ENCODE assay signal across 1 cellular context in the genomic region with DNA sequence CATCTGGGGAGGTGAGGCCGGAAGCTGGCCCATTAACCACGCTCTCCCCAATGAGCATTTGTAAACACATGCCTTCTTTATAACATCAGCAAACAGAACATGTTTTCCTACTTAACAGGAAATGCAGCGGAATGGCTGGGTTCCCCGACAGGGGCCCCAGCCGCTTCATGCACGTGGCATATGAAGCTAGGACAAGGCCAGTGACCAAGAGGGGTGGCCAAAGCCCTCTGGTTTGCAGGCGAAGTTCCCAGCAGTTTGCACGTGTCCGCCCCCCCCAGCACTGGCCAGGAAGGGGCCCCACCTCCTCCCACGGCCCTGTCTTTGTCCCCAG.
TF ChIP-seq lines count a peak whose summit lies in the region.

No MANE protein-coding gene starts in this region.

TF ChIP-seq in HCT116, 20 proteins besides CTCF, POLR2A, EP300 and RAD21 (continued from another document):
- TF ChIP-seq ELF1 (IDR thresholded peaks at IDR 0.05; ENCODE audit: borderline replicate concordance, low read depth) (no peak), MAX (IDR thresholded peaks at IDR 0.05) (no peak), SP1 (IDR thresholded peaks at IDR 0.05; ENCODE audit: low read depth) (no peak), CEBPB (IDR thresholded peaks at IDR 0.05; ENCODE audit: low read depth) (no peak), TCF7L2 (IDR thresholded peaks at IDR 0.05; ENCODE audit: borderline replicate concordance, extremely low read depth, insufficient read depth, insufficient read length) (no peak), JUND (IDR thresholded peaks at IDR 0.05) (no peak), SIN3A (IDR thresholded peaks at IDR 0.05; ENCODE audit: low read depth) (no peak), EZH2 (IDR thresholded peaks at IDR 0.05) (no peak)
- TF ChIP-seq, protein P1, sequence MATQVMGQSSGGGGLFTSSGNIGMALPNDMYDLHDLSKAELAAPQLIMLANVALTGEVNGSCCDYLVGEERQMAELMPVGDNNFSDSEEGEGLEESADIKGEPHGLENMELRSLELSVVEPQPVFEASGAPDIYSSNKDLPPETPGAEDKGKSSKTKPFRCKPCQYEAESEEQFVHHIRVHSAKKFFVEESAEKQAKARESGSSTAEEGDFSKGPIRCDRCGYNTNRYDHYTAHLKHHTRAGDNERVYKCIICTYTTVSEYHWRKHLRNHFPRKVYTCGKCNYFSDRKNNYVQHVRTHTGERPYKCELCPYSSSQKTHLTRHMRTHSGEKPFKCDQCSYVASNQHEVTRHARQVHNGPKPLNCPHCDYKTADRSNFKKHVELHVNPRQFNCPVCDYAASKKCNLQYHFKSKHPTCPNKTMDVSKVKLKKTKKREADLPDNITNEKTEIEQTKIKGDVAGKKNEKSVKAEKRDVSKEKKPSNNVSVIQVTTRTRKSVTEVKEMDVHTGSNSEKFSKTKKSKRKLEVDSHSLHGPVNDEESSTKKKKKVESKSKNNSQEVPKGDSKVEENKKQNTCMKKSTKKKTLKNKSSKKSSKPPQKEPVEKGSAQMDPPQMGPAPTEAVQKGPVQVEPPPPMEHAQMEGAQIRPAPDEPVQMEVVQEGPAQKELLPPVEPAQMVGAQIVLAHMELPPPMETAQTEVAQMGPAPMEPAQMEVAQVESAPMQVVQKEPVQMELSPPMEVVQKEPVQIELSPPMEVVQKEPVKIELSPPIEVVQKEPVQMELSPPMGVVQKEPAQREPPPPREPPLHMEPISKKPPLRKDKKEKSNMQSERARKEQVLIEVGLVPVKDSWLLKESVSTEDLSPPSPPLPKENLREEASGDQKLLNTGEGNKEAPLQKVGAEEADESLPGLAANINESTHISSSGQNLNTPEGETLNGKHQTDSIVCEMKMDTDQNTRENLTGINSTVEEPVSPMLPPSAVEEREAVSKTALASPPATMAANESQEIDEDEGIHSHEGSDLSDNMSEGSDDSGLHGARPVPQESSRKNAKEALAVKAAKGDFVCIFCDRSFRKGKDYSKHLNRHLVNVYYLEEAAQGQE (IDR thresholded peaks at IDR 0.05; ENCODE audit: low read depth), result no peak
